10 cellular contexts compared by ENCODE assay signal in the genomic region with DNA sequence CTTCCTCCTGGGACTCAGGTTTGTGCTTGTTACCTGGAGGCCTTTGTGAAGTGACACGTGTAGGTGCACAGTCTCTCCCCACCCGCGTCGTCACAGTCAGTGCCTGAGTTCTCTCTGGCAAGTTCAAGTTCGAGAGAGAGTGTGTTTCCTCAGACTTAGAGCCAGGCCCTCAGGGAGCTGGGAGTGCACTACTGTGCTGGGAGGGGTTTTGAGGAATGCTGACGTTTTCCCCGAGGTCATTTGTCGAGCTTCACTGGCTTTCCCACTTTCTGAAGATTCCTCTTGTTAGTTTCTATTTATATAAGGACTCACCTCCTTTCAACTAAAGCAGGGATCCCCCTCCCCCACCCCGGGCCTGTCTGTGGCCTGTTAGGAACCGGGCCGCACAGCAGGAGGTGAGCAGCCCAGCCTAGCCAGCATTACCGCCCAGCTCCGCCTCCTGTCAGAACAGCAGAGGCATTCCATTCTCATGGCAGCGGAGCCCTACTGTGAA.
DNase-seq lines count a peak whose midpoint lies in the region; TF ChIP-seq lines count a peak whose summit lies in the region.
"Had no signal": no experiment of that assay in that cellular context is flagged by ENCODE, and none has a peak within 500 bp of the region (broad histone marks: within the 10 kb centered on the region; RNA-seq: fewer than 3 reads in every experiment).

No MANE protein-coding gene starts in this region.

- WGBS in testis, 2 donors: 13 to 20% methylated on average over 14 of the region's 14 CpGs

- H3K27ac Mint-ChIP-seq in brain: peak overlapping the region in 4 of 5 experiments; percentile 63 to 94 (median 80)

- H3K27me3 Mint-ChIP-seq in brain: peaks cover 3% of the 10 kb centered on the region

- H3K4me3 Mint-ChIP-seq in brain: peak overlapping the region; percentile 73 to 84 (median 79)

- no peak for TF ChIP-seq POLR2A in testis (IDR thresholded peaks at IDR 0.05)

- peak overlapping the region in 1 of 2 donors; percentile 12 for H3K4me3 ChIP-seq in testis
- H3K4me3 ChIP-seq: uterus had no signal

- H3K36me3 ChIP-seq in testis (ENCODE audit: low read depth, missing control alignments): no peaks in the 10 kb centered on the region
- H3K36me3 ChIP-seq: uterus had no signal

- no peaks in the 10 kb centered on the region for H3K4me1 ChIP-seq in testis
- H3K4me1 ChIP-seq: uterus had no signal

- intact Hi-C loops in testis (cut with DNase I; ENCODE audit: low total_unique reads): no loop called here

- H3K9me3 Mint-ChIP-seq in brain: peaks cover 0 to 5% (median 1%) of the 10 kb centered on the region in 5 experiments

- no peaks in the 10 kb centered on the region for H3K36me3 Mint-ChIP-seq in brain

- H3K27me3 ChIP-seq in testis: no peaks in the 10 kb centered on the region
- H3K27me3 ChIP-seq: uterus had no signal

- no peak overlapping the region for H3K27ac ChIP-seq in testis
- H3K27ac ChIP-seq: uterus had no signal

- DNase-seq in NCI-H1417 (lab: John Stamatoyannopoulos, UW) (peak; percentile 65 to 77 (median 68)), NCI-H1417 treated with DMSO at 0.1 percent for 48 hours (lab: John Stamatoyannopoulos, UW) (no peak), islet precursor cell (peak; percentile 94), smooth muscle cell of the brain vasculature (ENCODE audit: low read depth, low spot score) (peak; percentile 75), D341Med (ENCODE audit: low spot score) (no peak), hepatic stellate cell (ENCODE audit: low spot score) (no peak), testis (no peak)
- DNase-seq: T-helper 9 cell, uterus had no signal

- TF ChIP-seq CTCF in brain (conservative IDR thresholded peaks at IDR 0.05) (no peak), testis (IDR thresholded peaks at IDR 0.05) (no peak)

- H3K4me1 Mint-ChIP-seq in brain: peaks cover 17% of the 10 kb centered on the region

- no peaks in the 10 kb centered on the region for H3K9me3 ChIP-seq in testis
- H3K9me3 ChIP-seq: uterus had no signal

Comparison
In these comparisons a context has a peak if more than half of its experiments do, and no peak if none do; other contexts are left out.
1. DNase-seq: peak in NCI-H1417 (3 of 3), islet precursor cell (single experiment) and smooth muscle cell of the brain vasculature (single experiment); none in NCI-H1417 treated with DMSO at 0.1 percent for 48 hours (single experiment), D341Med (single experiment), hepatic stellate cell (single experiment) and testis (single experiment).